Comparison of ENCODE assay signal across 1 cellular context in genomic region chr15:67063689-67064606, GRCh38.
TF ChIP-seq lines count a peak whose summit lies in the region.

No MANE protein-coding gene starts in this region.

TF ChIP-seq in HepG2, 621 proteins besides CTCF, POLR2A, EP300 and RAD21 (continued from another document and continues in another):
- 0 out of 2 replicates have a peak, but pooled peaks have one; percentile 49 for TF ChIP-seq AFF4 (CRISPR knock-in tag; IDR thresholded peaks at IDR 0.05)
- peak; percentile 64 for TF ChIP-seq HNF4A (CRISPR knock-in tag; IDR thresholded peaks at IDR 0.05)
- TF ChIP-seq CCDC6 (CRISPR knock-in tag; IDR thresholded peaks at IDR 0.05) = no peak; the same call in 1 of the 2 replicates
- peak; percentile 91; the same call in 1 of the 2 replicates for TF ChIP-seq MTA1 (CRISPR knock-in tag; IDR thresholded peaks at IDR 0.05; ENCODE audit: borderline replicate concordance)
- peak; percentile 98 for TF ChIP-seq ZNF629 (CRISPR knock-in tag; conservative IDR thresholded peaks at IDR 0.05)
- peak; percentile 79; the same call in 1 of the 2 replicates for TF ChIP-seq KDM1A (CRISPR knock-in tag; IDR thresholded peaks at IDR 0.05)
- peak; percentile 67 for TF ChIP-seq PBX2 (CRISPR knock-in tag; IDR thresholded peaks at IDR 0.05)
- TF ChIP-seq AKAP8 (CRISPR knock-in tag; IDR thresholded peaks at IDR 0.05) = no peak
- no peak for TF ChIP-seq STAT5B (CRISPR knock-in tag; IDR thresholded peaks at IDR 0.05)
- TF ChIP-seq ELF1 (CRISPR knock-in tag; IDR thresholded peaks at IDR 0.05) = peak; percentile 37; the same call in 1 of the 2 replicates
- TF ChIP-seq ZSCAN22 (CRISPR knock-in tag; IDR thresholded peaks at IDR 0.05) = peak; percentile 76; the same call in 1 of the 2 replicates
- TF ChIP-seq ZNF576 (CRISPR knock-in tag; IDR thresholded peaks at IDR 0.05) = no peak
- peak; percentile 38 for TF ChIP-seq XRCC5 (optimal IDR thresholded peaks at IDR 0.05; ENCODE audit: low read length)
- no peak for TF ChIP-seq ZNF530 (CRISPR knock-in tag; IDR thresholded peaks at IDR 0.05; ENCODE audit: low read depth)
- TF ChIP-seq SP140L (CRISPR knock-in tag; IDR thresholded peaks at IDR 0.05; ENCODE audit: borderline replicate concordance) = no peak
- TF ChIP-seq HOXA3 (CRISPR knock-in tag; IDR thresholded peaks at IDR 0.05) = peak; percentile 83; the same call in 1 of the 2 replicates
- no peak for TF ChIP-seq ZNF557 (CRISPR knock-in tag; IDR thresholded peaks at IDR 0.05)
- no peak for TF ChIP-seq ZNF205 (CRISPR knock-in tag; IDR thresholded peaks at IDR 0.05)
- peak; percentile 83; the same call in 1 of the 2 replicates for TF ChIP-seq ZNF292 (CRISPR knock-in tag; IDR thresholded peaks at IDR 0.05; ENCODE audit: borderline replicate concordance, low read depth)
- TF ChIP-seq GLI4 (CRISPR knock-in tag; IDR thresholded peaks at IDR 0.05; ENCODE audit: borderline replicate concordance) = no peak
- peak; percentile 91 for TF ChIP-seq TGIF2 (CRISPR knock-in tag; IDR thresholded peaks at IDR 0.05)
- TF ChIP-seq HMG20A (CRISPR knock-in tag; IDR thresholded peaks at IDR 0.05; ENCODE audit: borderline replicate concordance) = peak; percentile 67
- no peak for TF ChIP-seq ZNF34 (CRISPR knock-in tag; IDR thresholded peaks at IDR 0.05; ENCODE audit: borderline replicate concordance)
- no peak; the same call in 1 of the 2 replicates for TF ChIP-seq NFYB (CRISPR knock-in tag; IDR thresholded peaks at IDR 0.05)
- TF ChIP-seq ZNF543 (CRISPR knock-in tag; IDR thresholded peaks at IDR 0.05) = 0 out of 2 replicates have a peak, but pooled peaks have one; percentile 54
- no peak for TF ChIP-seq RBAK (CRISPR knock-in tag; IDR thresholded peaks at IDR 0.05)
- TF ChIP-seq REL (CRISPR knock-in tag; conservative IDR thresholded peaks at IDR 0.05) = no peak
- no peak; the same call in 1 of the 2 replicates for TF ChIP-seq MAZ (IDR thresholded peaks at IDR 0.05; ENCODE audit: borderline replicate concordance, low read depth, low read length)
- no peak for TF ChIP-seq MAZ (CRISPR knock-in tag; IDR thresholded peaks at IDR 0.05; ENCODE audit: low read depth)
- TF ChIP-seq EZH2 (conservative IDR thresholded peaks at IDR 0.05; ENCODE audit: low read depth, low read length) = no peak
- TF ChIP-seq ZFP36L2 (CRISPR knock-in tag; IDR thresholded peaks at IDR 0.05) = no peak
- TF ChIP-seq ZNF577 (CRISPR knock-in tag; IDR thresholded peaks at IDR 0.05; ENCODE audit: borderline replicate concordance, low read depth) = no peak
- TF ChIP-seq GATAD2A (CRISPR knock-in tag; IDR thresholded peaks at IDR 0.05) = peak; percentile 93
- TF ChIP-seq PHF8 (CRISPR knock-in tag; IDR thresholded peaks at IDR 0.05) = no peak; the same call in 1 of the 2 replicates
- TF ChIP-seq ZNF607 (CRISPR knock-in tag; IDR thresholded peaks at IDR 0.05; ENCODE audit: borderline replicate concordance) = no peak
- 0 out of 2 replicates have a peak, but pooled peaks have one; percentile 13 for TF ChIP-seq GATAD1 (CRISPR knock-in tag; IDR thresholded peaks at IDR 0.05)
- TF ChIP-seq ZMYM3 (CRISPR knock-in tag; IDR thresholded peaks at IDR 0.05) = peak; percentile 88
- TF ChIP-seq ZNF619 (CRISPR knock-in tag; IDR thresholded peaks at IDR 0.05) = no peak
- no peak for TF ChIP-seq ZNF7 (CRISPR knock-in tag; IDR thresholded peaks at IDR 0.05)
- no peak for TF ChIP-seq ZBTB7A (CRISPR knock-in tag; IDR thresholded peaks at IDR 0.05)
- peak; percentile 63 for TF ChIP-seq FOXP4 (CRISPR knock-in tag; IDR thresholded peaks at IDR 0.05)
- no peak for TF ChIP-seq RFXANK (CRISPR knock-in tag; IDR thresholded peaks at IDR 0.05)
- no peak for TF ChIP-seq TBP (CRISPR knock-in tag; IDR thresholded peaks at IDR 0.05)
- TF ChIP-seq ATM (IDR thresholded peaks at IDR 0.05; ENCODE audit: borderline replicate concordance) = no peak
- TF ChIP-seq ZNF775 (CRISPR knock-in tag; IDR thresholded peaks at IDR 0.05; ENCODE audit: borderline replicate concordance) = no peak
- TF ChIP-seq NFKBIZ (CRISPR knock-in tag; IDR thresholded peaks at IDR 0.05) = no peak; the same call in 1 of the 2 replicates
- TF ChIP-seq ZBTB43 (CRISPR knock-in tag; conservative IDR thresholded peaks at IDR 0.05) = no peak
- peak; percentile 27; the same call in 1 of the 2 replicates for TF ChIP-seq ZBTB7B (CRISPR knock-in tag; IDR thresholded peaks at IDR 0.05)
- peak; percentile 42 for TF ChIP-seq YEATS2 (CRISPR knock-in tag; IDR thresholded peaks at IDR 0.05; ENCODE audit: borderline replicate concordance)
- peak; percentile 68; the same call in 1 of the 2 replicates for TF ChIP-seq IRX3 (CRISPR knock-in tag; IDR thresholded peaks at IDR 0.05; ENCODE audit: borderline replicate concordance, low read depth)
- TF ChIP-seq FOXM1 (CRISPR knock-in tag; IDR thresholded peaks at IDR 0.05) = no peak
- TF ChIP-seq ELK4 (CRISPR knock-in tag; IDR thresholded peaks at IDR 0.05; ENCODE audit: borderline replicate concordance) = no peak
- TF ChIP-seq KDM4B (CRISPR knock-in tag; IDR thresholded peaks at IDR 0.05) = 0 out of 2 replicates have a peak, but pooled peaks have one; percentile 55
- TF ChIP-seq ZNF562 (CRISPR knock-in tag; IDR thresholded peaks at IDR 0.05; ENCODE audit: borderline replicate concordance) = no peak
- peak; percentile 91; the same call in 1 of the 2 replicates for TF ChIP-seq SIX1 (CRISPR knock-in tag; IDR thresholded peaks at IDR 0.05; ENCODE audit: borderline replicate concordance)
- TF ChIP-seq ZKSCAN1 (IDR thresholded peaks at IDR 0.05; ENCODE audit: low read length) = no peak
- peak; percentile 83; the same call in 1 of the 2 replicates for TF ChIP-seq ZSCAN5A (CRISPR knock-in tag; IDR thresholded peaks at IDR 0.05; ENCODE audit: borderline replicate concordance)
- no peak for TF ChIP-seq DDIT3 (CRISPR knock-in tag; IDR thresholded peaks at IDR 0.05)
- TF ChIP-seq ZNF263 (CRISPR knock-in tag; IDR thresholded peaks at IDR 0.05) = peak; percentile 99
- peak; percentile 91 for TF ChIP-seq ZBTB21 (CRISPR knock-in tag; IDR thresholded peaks at IDR 0.05)
- TF ChIP-seq ZUFSP (CRISPR knock-in tag; IDR thresholded peaks at IDR 0.05; ENCODE audit: borderline replicate concordance) = no peak
- TF ChIP-seq ZNF432 (CRISPR knock-in tag; IDR thresholded peaks at IDR 0.05; ENCODE audit: borderline replicate concordance) = no peak
- TF ChIP-seq KLF9 (CRISPR knock-in tag; IDR thresholded peaks at IDR 0.05; ENCODE audit: low read depth) = no peak
- peak; percentile 77 for TF ChIP-seq ZNF691 (CRISPR knock-in tag; IDR thresholded peaks at IDR 0.05; ENCODE audit: borderline replicate concordance, low read depth)
- no peak for TF ChIP-seq TBX3 (IDR thresholded peaks at IDR 0.05; ENCODE audit: borderline replicate concordance)
